ENCODE assay signal across 8 cellular contexts in the genomic region with DNA sequence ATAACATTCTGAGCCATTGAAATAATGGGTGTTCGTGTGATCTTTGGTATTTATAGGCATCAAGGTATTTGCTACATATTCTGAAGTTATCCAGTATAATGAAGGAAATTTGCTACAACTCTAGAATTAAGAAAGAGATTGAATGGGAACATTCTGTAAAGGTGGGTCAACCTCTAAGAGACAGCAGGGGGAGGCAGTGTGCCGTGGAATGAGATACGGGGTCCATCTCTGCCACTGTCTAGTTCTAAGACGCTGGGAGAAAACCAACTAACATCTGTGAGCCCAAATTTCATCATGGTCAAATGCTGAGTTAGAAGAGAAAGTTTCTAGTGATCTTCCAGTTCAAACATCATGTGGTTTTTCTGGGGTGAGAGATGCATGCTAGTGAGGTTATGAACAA.
A peak's percentile ranks its signal among the peaks of the same experiment; 100 is the strongest.
DNase-seq lines count a peak whose midpoint lies in the region; ATAC-seq, FAIRE-seq and TF ChIP-seq lines count a peak whose summit lies in the region.

No MANE protein-coding gene starts in this region.

- peak; percentile 70 for TF ChIP-seq CTCF in nephron progenitor cell (IDR thresholded peaks at IDR 0.05)

- H3K36me3 Mint-ChIP-seq in nephron progenitor cell (ENCODE audit: low read depth) = peaks cover 4% of the 10 kb centered on the region

- H3K9me3 Mint-ChIP-seq in nephron progenitor cell = peaks cover 20% of the 10 kb centered on the region

- FAIRE-seq in GM12891 (lab: Jason Lieb, UNC) = peak; percentile 64

- ATAC-seq in GM21576 (IDR thresholded peaks at IDR 0.05; ENCODE audit: unreplicated experiment) = peak; percentile 87

- no peak overlapping the region for H3K4me3 Mint-ChIP-seq in nephron progenitor cell

- DNase-seq in GM12891 (ENCODE audit: insufficient read length, low spot score) (peak; percentile 19), HT-29 (ENCODE audit: low spot score) (peak; percentile 34), astrocyte of the hippocampus (ENCODE audit: low read depth, low spot score) (peak; percentile 25), nephron progenitor cell (peak; percentile 51), NCI-H2196 treated with DMSO at 0.1 percent for 48 hours (lab: John Stamatoyannopoulos, UW; ENCODE audit: unreplicated experiment) (no peak), OCI-M2 (lab: John Stamatoyannopoulos, UW; ENCODE audit: unreplicated experiment) (no peak)
- DNase-seq in activated CD4-positive, alpha-beta T cell treated with anti-CD3 and anti-CD28 coated beads for 4 hours = no peak

- peaks cover 2% of the 10 kb centered on the region for H3K27me3 Mint-ChIP-seq in nephron progenitor cell (ENCODE audit: low read depth, poor library complexity)

- no peaks in the 10 kb centered on the region for H3K4me1 Mint-ChIP-seq in nephron progenitor cell

- H3K27ac Mint-ChIP-seq in nephron progenitor cell = no peak overlapping the region

- no peak for TF ChIP-seq POLR2A in GM12891 (IDR thresholded peaks at IDR 0.05; ENCODE audit: low read depth, low read length)

TF ChIP-seq in GM12891, 5 proteins besides CTCF, POLR2A, EP300 and RAD21:
- TF ChIP-seq POLR2AphosphoS5 (IDR thresholded peaks at IDR 0.05; ENCODE audit: low read depth, low read length) = no peak
- TF ChIP-seq TAF1 (IDR thresholded peaks at IDR 0.05; ENCODE audit: low read depth, low read length) = no peak
- no peak for TF ChIP-seq SPI1 (IDR thresholded peaks at IDR 0.05; ENCODE audit: low read depth, low read length)
- TF ChIP-seq POU2F2 (IDR thresholded peaks at IDR 0.05; ENCODE audit: low read depth, low read length) = no peak
- TF ChIP-seq PAX5 (IDR thresholded peaks at IDR 0.05; ENCODE audit: insufficient read depth, low read length, severe bottlenecking) = no peak

Comparison
In these comparisons a context has a peak if more than half of its experiments do, and no peak if none do; other contexts are left out.
1. DNase-seq: peak in GM12891 (single experiment), HT-29 (single experiment), astrocyte of the hippocampus (single experiment) and nephron progenitor cell (single experiment); none in NCI-H2196 treated with DMSO at 0.1 percent for 48 hours (single experiment), OCI-M2 (single experiment) and activated CD4-positive, alpha-beta T cell treated with anti-CD3 and anti-CD28 coated beads for 4 hours (0 of 2).